ENCODE assay signal across 21 cellular contexts in the genomic region with DNA sequence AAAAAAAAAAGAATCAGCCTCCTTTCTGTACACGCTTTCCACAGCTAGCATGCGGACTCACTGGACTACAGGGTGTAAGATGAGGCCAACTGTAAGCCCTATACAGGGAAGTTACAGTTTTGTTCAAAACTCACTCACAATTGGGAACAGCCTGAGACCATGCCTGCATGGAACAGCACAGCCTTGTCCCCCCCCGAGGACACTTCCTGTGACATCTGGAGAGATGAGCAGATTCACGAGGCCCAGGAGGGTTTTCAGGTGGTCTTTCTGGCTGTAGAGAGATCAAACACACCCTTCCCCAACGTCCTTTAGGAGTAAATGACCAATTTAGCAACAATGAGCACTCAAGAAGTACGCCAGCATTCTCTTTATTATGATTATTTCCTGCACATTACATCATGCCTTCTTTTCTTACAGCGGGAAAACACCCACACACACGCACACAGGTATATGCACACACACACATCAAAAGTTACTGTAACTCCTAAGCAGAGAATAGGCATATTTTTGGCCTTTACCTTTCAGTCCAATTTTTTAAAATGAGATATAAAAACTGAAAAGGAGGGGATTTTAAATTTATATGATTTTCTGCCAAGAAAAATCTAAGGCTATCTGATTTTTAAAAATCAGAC. TPM values are rescaled to one million over a fixed set of nuclear protein-coding genes. Genes with fewer than 3 reads are reported as not detected.
A peak's percentile ranks its signal among the peaks of the same experiment; 100 is the strongest.
DNase-seq lines count a peak whose midpoint lies in the region; ATAC-seq, FAIRE-seq and TF ChIP-seq lines count a peak whose summit lies in the region.
"Had no signal": no experiment of that assay in that cellular context is flagged by ENCODE, and none has a peak within 500 bp of the region (broad histone marks: within the 10 kb centered on the region; RNA-seq: fewer than 3 reads in every experiment).

No MANE protein-coding gene starts in this region.

- POLR2A ChIA-PET in K562 (lab: Yijun Ruan, JAX): no interaction called here

- 4% methylated on average over 7 of the region's 8 CpGs for WGBS in K562 (ENCODE audit: insufficient coverage, low coverage, missing lambda C conversion rate)
- WGBS in small intestine, 3 donors: 72 to 92% (median 75%) methylated on average over 8 of the region's 8 CpGs

- ATAC-seq in K562: peak; percentile 57
- peak; percentile 39 for ATAC-seq in stimulated activated naive CD8-positive, alpha-beta T cell treated with anti-CD3 and anti-CD28 coated beads, Interleukin-15, Interleukin-2, amounts not matched to agents 100 U/mL and 50 U/mL, for 24 hours
- ATAC-seq in HG03039 (IDR thresholded peaks at IDR 0.05; ENCODE audit: unreplicated experiment): no peak
- no peak for ATAC-seq in HG03460 (IDR thresholded peaks at IDR 0.05; ENCODE audit: unreplicated experiment)
- ATAC-seq: lower lobe of right lung had no signal

- peak; percentile 29 for DNase-seq in activated naive CD4-positive, alpha-beta T cell treated with anti-CD3 and anti-CD28 coated beads, Interleukin-2, amount 50 U/mL, for 16 hours
- DNase-seq in activated naive CD4-positive, alpha-beta T cell (lab: John Stamatoyannopoulos, UW): no peak
- DNase-seq in NCI-H1436 treated with DMSO at 0.1 percent for 48 hours (lab: John Stamatoyannopoulos, UW) (peak; percentile 10), K562 (ENCODE audit: extremely low read depth in 1 of 4, low spot score in 3 of 4) (no peak), small intestine (no peak)
- no peak for DNase-seq in stimulated activated naive CD8-positive, alpha-beta T cell treated with anti-CD3 and anti-CD28 coated beads, Interleukin-15, Interleukin-2, amounts not matched to agents 100 U/mL and 50 U/mL, for 24 hours
- DNase-seq: activated CD4-positive, alpha-beta T cell treated with anti-CD3 and anti-CD28 coated beads for 4 hours; amniotic stem cell; DMS53; GF-D8; hippocampal formation; islet precursor cell; lower lobe of right lung; NCI-H1417 treated with DMSO at 0.1 percent for 48 hours; NCI-H82; SHP77 treated with DMSO at 0.1 percent for 48 hours had no signal

- no peaks in the 10 kb centered on the region for H3K9me3 ChIP-seq in K562 (replicated peaks; ENCODE audit: control insufficient read depth, insufficient read depth, low read depth, low read length)
- no peaks in the 10 kb centered on the region for H3K9me3 ChIP-seq in small intestine (ENCODE audit: control insufficient read depth, low read depth)
- H3K9me3 ChIP-seq: lower lobe of right lung, MG63, neutrophil had no signal

- TF ChIP-seq RAD21 in K562 (CRISPR knock-in tag; conservative IDR thresholded peaks at IDR 0.05 in 1 of 2, IDR thresholded peaks at IDR 0.05 in 1 of 2): no peak

- no peak overlapping the region for H3K27ac ChIP-seq in K562 (ENCODE audit: extremely low read depth, low read depth, low read length)
- H3K27ac ChIP-seq in small intestine (ENCODE audit: low read depth in 1 of 2, low read length in 1 of 2): no peak overlapping the region
- H3K27ac ChIP-seq: lower lobe of right lung, neutrophil had no signal

- no peak overlapping the region for H3K4me2 ChIP-seq in K562 (ENCODE audit: insufficient read depth, low read length)

- TF ChIP-seq CTCF in K562 (IDR thresholded peaks at IDR 0.05 in 2 of 3, conservative IDR thresholded peaks at IDR 0.05 in 1 of 3; ENCODE audit: insufficient read depth in 2 of 3, low read depth in 1 of 3, low read length in 3 of 3): no peak

- H3K9ac ChIP-seq in K562 (ENCODE audit: insufficient read depth in 1 of 2, low read depth in 2 of 2, low read length in 2 of 2): no peak overlapping the region

- no peak for FAIRE-seq in K562 (lab: Jason Lieb, UNC)
- FAIRE-seq in small intestine (lab: Jason Lieb, UNC): no peak
- FAIRE-seq: TTC549 had no signal

- CTCF ChIA-PET in K562 (lab: Yijun Ruan, JAX; ENCODE audit: low intra/inter-chr PET ratio): no interaction called here

- H3K9me1 ChIP-seq in K562 (ENCODE audit: control insufficient read depth, insufficient read depth, low read length): no peaks in the 10 kb centered on the region

- no peaks in the 10 kb centered on the region for H4K20me1 ChIP-seq in K562 (replicated peaks; ENCODE audit: control insufficient read depth, insufficient read depth, low read length)

- intact Hi-C loops in K562 (cut with micrococcal nuclease): no loop called here

- TF ChIP-seq EP300 in K562 (IDR thresholded peaks at IDR 0.05; ENCODE audit: low read length): 0 out of 2 replicates have a peak, but pooled peaks have one; percentile 8

- peaks cover 3 to 38% of the 10 kb centered on the region in 2 experiments; a peak in 4 of 5 replicates for H3K27me3 ChIP-seq in K562 (ENCODE audit: control insufficient read depth in 2 of 2, insufficient read depth in 2 of 2, low read length in 2 of 2)
- H3K27me3 ChIP-seq in small intestine (ENCODE audit: control insufficient read depth in 2 of 2, insufficient read depth in 2 of 2, low read length in 2 of 2): no peaks in the 10 kb centered on the region
- H3K27me3 ChIP-seq: MG63, neutrophil had no signal

- no peak overlapping the region for H2AFZ ChIP-seq in K562 (ENCODE audit: low read depth, low read length)

- no peak for TF ChIP-seq POLR2A in K562 (conservative IDR thresholded peaks at IDR 0.05)

- in situ Hi-C loops in K562 (cut with MboI): no loop called here

- BruUV-seq in K562 (replicated peaks; lab: Mats Ljungman, UMichigan): no TSS peak

- no peaks in the 10 kb centered on the region for H3K4me1 ChIP-seq in K562 (replicated peaks in 1 of 2; ENCODE audit: control insufficient read depth in 2 of 2, insufficient read depth in 2 of 2, low read length in 2 of 2)
- H3K4me1 ChIP-seq in small intestine (ENCODE audit: control insufficient read depth in 2 of 2, insufficient read depth in 1 of 2, low read depth in 1 of 2, low read length in 1 of 2): no peaks in the 10 kb centered on the region
- H3K4me1 ChIP-seq: lower lobe of right lung had no signal

- H3K4me3 ChIP-seq in K562 (no peak overlapping the region), small intestine (ENCODE audit: low read depth in 1 of 2, low read length in 2 of 2) (no peak overlapping the region)
- H3K4me3 ChIP-seq: lower lobe of right lung, MG63 had no signal

- H3K36me3 ChIP-seq in K562 (ENCODE audit: control insufficient read depth, insufficient read depth, low read length) (no peaks in the 10 kb centered on the region), small intestine (ENCODE audit: control insufficient read depth in 2 of 2, insufficient read depth in 2 of 2, low read length in 2 of 2) (no peaks in the 10 kb centered on the region)
- H3K36me3 ChIP-seq: lower lobe of right lung, neutrophil had no signal

- H3K79me2 ChIP-seq in K562 (ENCODE audit: control insufficient read depth, insufficient read depth, low read length): no peaks in the 10 kb centered on the region

TF ChIP-seq in K562, 482 proteins besides CTCF, POLR2A, EP300 and RAD21 (continues in another document):
- no peak for TF ChIP-seq KDM5B (IDR thresholded peaks at IDR 0.05; ENCODE audit: insufficient replicate concordance, low read depth, low read length)
- TF ChIP-seq ERF (CRISPR knock-in tag; IDR thresholded peaks at IDR 0.05): no peak
- TF ChIP-seq, protein P1, sequence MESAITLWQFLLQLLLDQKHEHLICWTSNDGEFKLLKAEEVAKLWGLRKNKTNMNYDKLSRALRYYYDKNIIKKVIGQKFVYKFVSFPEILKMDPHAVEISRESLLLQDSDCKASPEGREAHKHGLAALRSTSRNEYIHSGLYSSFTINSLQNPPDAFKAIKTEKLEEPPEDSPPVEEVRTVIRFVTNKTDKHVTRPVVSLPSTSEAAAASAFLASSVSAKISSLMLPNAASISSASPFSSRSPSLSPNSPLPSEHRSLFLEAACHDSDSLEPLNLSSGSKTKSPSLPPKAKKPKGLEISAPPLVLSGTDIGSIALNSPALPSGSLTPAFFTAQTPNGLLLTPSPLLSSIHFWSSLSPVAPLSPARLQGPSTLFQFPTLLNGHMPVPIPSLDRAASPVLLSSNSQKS (CRISPR knock-in tag; IDR thresholded peaks at IDR 0.05): no peak
- TF ChIP-seq NCOA6 (IDR thresholded peaks at IDR 0.05): no peak
- TF ChIP-seq ZEB2 (IDR thresholded peaks at IDR 0.05): peak; percentile 79
- peak; percentile 52; the same call in 1 of the 2 replicates for TF ChIP-seq CEBPG (CRISPR knock-in tag; IDR thresholded peaks at IDR 0.05)
- peak in 1 of 2 experiments; percentile 86; a peak in 2 of 4 replicates for TF ChIP-seq CEBPG (tag; conservative IDR thresholded peaks at IDR 0.05 in 1 of 2, IDR thresholded peaks at IDR 0.05 in 1 of 2)
- TF ChIP-seq NONO (IDR thresholded peaks at IDR 0.05; ENCODE audit: low read depth in 2 of 2, low read length in 1 of 2): no peak
- TF ChIP-seq, protein P2, sequence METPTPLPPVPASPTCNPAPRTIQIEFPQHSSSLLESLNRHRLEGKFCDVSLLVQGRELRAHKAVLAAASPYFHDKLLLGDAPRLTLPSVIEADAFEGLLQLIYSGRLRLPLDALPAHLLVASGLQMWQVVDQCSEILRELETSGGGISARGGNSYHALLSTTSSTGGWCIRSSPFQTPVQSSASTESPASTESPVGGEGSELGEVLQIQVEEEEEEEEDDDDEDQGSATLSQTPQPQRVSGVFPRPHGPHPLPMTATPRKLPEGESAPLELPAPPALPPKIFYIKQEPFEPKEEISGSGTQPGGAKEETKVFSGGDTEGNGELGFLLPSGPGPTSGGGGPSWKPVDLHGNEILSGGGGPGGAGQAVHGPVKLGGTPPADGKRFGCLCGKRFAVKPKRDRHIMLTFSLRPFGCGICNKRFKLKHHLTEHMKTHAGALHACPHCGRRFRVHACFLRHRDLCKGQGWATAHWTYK (CRISPR knock-in tag; IDR thresholded peaks at IDR 0.05): no peak

RNA-seq across cellular contexts. Expression of gene ADCY9, which starts 39.0 kb away (rescaled TPM):
- 2.0 and 2.3 TPM in 2 replicates for total RNA-seq in K562 (2011; cell fraction: chromatin; rRNA removed; ENCODE audit: low replicate concordance)
- total RNA-seq in K562 (2011; cell fraction: nucleolus; rRNA removed): 1.4 and 1.5 TPM in 2 replicates
- total RNA-seq in K562 (2011; cell fraction: nucleoplasm; rRNA removed): 1.1 and 1.2 TPM in 2 replicates
- total RNA-seq in K562 (2014; rRNA removed) (0.05 and 0.61 TPM in 2 replicates), K562 (2014; rRNA removed; fragmentation: Illumina TruSeq; extraction: Trizol) (0.18 and 0.19 TPM in 2 replicates), K562 (2015; rRNA removed; fragmentation: Illumina TruSeq; extraction: Trizol) (0.29 and 0.41 TPM in 2 replicates), K562 (2021) (0.27 and 0.31 TPM in 2 replicates)
- polyA plus RNA-seq in K562 (2011; rRNA removed) (0.17 and 0.49 TPM in 2 replicates), K562 (2014; fragmentation: Illumina TruSeq; extraction: Trizol) (0.15 and 0.24 TPM in 2 replicates), K562 (2014; fragmentation: Nextera tagmentation; extraction: Ambion mirVana) (under 1 TPM; 0.03 to 0.13 TPM), K562 (2014; rRNA removed) (0.09 TPM in 2 replicates), small intestine (10 to 100 TPM in 1 of 3 donors, 1 to 10 TPM in 2; 4.3 to 10.7 (median 7.9) TPM)
- polyA plus RNA-seq in K562 (2011; cell fraction: cytosol; rRNA removed): 0.54 and 0.68 TPM in 2 replicates
- polyA plus RNA-seq in K562 (2011; cell fraction: nucleus; rRNA removed): 1.1 and 1.6 TPM in 2 replicates
- 0.27 and 0.40 TPM in 2 replicates for polyA plus RNA-seq in K562 (2012)
- polyA minus RNA-seq in K562 (2011; rRNA and poly(A)+ RNA removed): 1.1 and 1.2 TPM in 2 replicates
- polyA minus RNA-seq in K562 (2011; cell fraction: cytosol; rRNA and poly(A)+ RNA removed): 1.2 and 1.5 TPM in 2 replicates
- polyA minus RNA-seq in K562 (2011; cell fraction: nucleus; rRNA and poly(A)+ RNA removed): 1.2 and 1.9 TPM in 2 replicates

Comparison
In these comparisons a context has a peak if more than half of its experiments do, and no peak if none do; other contexts are left out.
1. DNase-seq: peak in activated naive CD4-positive, alpha-beta T cell treated with anti-CD3 and anti-CD28 coated beads, Interleukin-2, amount 50 U/mL, for 16 hours (single experiment) and NCI-H1436 treated with DMSO at 0.1 percent for 48 hours (single experiment); none in activated naive CD4-positive, alpha-beta T cell (0 of 4), K562 (0 of 4), stimulated activated naive CD8-positive, alpha-beta T cell treated with anti-CD3 and anti-CD28 coated beads, Interleukin-15, Interleukin-2, amounts not matched to agents 100 U/mL and 50 U/mL, for 24 hours (single experiment) and small intestine (single experiment).
2. ATAC-seq: peak in K562 (single experiment) and stimulated activated naive CD8-positive, alpha-beta T cell treated with anti-CD3 and anti-CD28 coated beads, Interleukin-15, Interleukin-2, amounts not matched to agents 100 U/mL and 50 U/mL, for 24 hours (single experiment); none in HG03039 (single experiment) and HG03460 (single experiment).